Comparison of ENCODE assay signal across 8 cellular contexts in genomic region chr5:134466241-134467069, GRCh38. TPM values are rescaled to one million over a fixed set of nuclear protein-coding genes. Genes with fewer than 3 reads are reported as not detected.
DNase-seq lines count a peak whose midpoint lies in the region; ATAC-seq and TF ChIP-seq lines count a peak whose summit lies in the region.

No MANE protein-coding gene starts in this region.

- peaks cover 0 to 2% (median 0%) of the 10 kb centered on the region in 7 donors for H3K9me3 Mint-ChIP-seq in CD4-positive, CD25-positive, alpha-beta regulatory T cell
- no peaks in the 10 kb centered on the region for H3K9me3 Mint-ChIP-seq in natural killer cell treated with Interleukin-12 subunit alpha and Interleukin-12 subunit beta and Interleukin-15 and Interleukin-18, amount 100 ng/mL, for 72 hours

- H3K4me3 Mint-ChIP-seq in CD4-positive, CD25-positive, alpha-beta regulatory T cell = peak overlapping the region; percentile 77 to 90 (median 82)
- H3K4me3 Mint-ChIP-seq in natural killer cell treated with Interleukin-12 subunit alpha and Interleukin-12 subunit beta and Interleukin-15 and Interleukin-18, amount 100 ng/mL, for 72 hours = peak overlapping the region; percentile 75

- WGBS in transverse colon (ENCODE audit: low coverage in 1 of 2), 2 donors = 0 to 9% methylated on average over 3 to 25 of the region's 26 CpGs

- peak; percentile 26 to 50 for ATAC-seq in CD4-positive, CD25-positive, alpha-beta regulatory T cell (ENCODE audit: low read depth in 2 of 2)
- ATAC-seq in GM19463 (IDR thresholded peaks at IDR 0.05; ENCODE audit: unreplicated experiment) (peak; percentile 33), foreskin keratinocyte (peak; percentile 59)
- peak; percentile 57 to 62 for ATAC-seq in natural killer cell treated with Interleukin-12 subunit alpha and Interleukin-12 subunit beta and Interleukin-15 and Interleukin-18, amount 100 ng/mL, for 72 hours

- no peaks in the 10 kb centered on the region for H3K27me3 Mint-ChIP-seq in CD4-positive, CD25-positive, alpha-beta regulatory T cell
- no peaks in the 10 kb centered on the region for H3K27me3 Mint-ChIP-seq in natural killer cell treated with Interleukin-12 subunit alpha and Interleukin-12 subunit beta and Interleukin-15 and Interleukin-18, amount 100 ng/mL, for 72 hours

- TF ChIP-seq POLR2A in transverse colon (IDR thresholded peaks at IDR 0.05) = no peak

- H3K36me3 ChIP-seq in CD4-positive, CD25-positive, alpha-beta regulatory T cell (ENCODE audit: control insufficient read depth, insufficient read depth, low read length) = no peaks in the 10 kb centered on the region
- no peaks in the 10 kb centered on the region for H3K36me3 ChIP-seq in transverse colon

- DNase-seq in CD4-positive, CD25-positive, alpha-beta regulatory T cell = peak in 2 of 3 donors; percentile 29 to 55
- peak; percentile 88 for DNase-seq in KBM-7
- peak; percentile 84 for DNase-seq in RKO (ENCODE audit: low spot score)
- DNase-seq in activated naive CD4-positive, alpha-beta T cell treated with Interleukin-2 at 50 U/mL for 16 hours = peak; percentile 28
- peak; percentile 78 to 88 for DNase-seq in foreskin keratinocyte
- no peak for DNase-seq in natural killer cell treated with Interleukin-12 subunit alpha and Interleukin-12 subunit beta and Interleukin-15 and Interleukin-18, amount 100 ng/mL, for 72 hours (ENCODE audit: low spot score)
- peak; percentile 99 for DNase-seq in transverse colon

- peak; percentile 99 for TF ChIP-seq EP300 in transverse colon (IDR thresholded peaks at IDR 0.05; ENCODE audit: low read depth)

- H3K4me3 ChIP-seq in CD4-positive, CD25-positive, alpha-beta regulatory T cell (ENCODE audit: low read depth, low read length) = peak overlapping the region; percentile 48
- H3K4me3 ChIP-seq in transverse colon = peak overlapping the region; percentile 42 to 64 (median 49)

- no peaks in the 10 kb centered on the region for H3K27me3 ChIP-seq in CD4-positive, CD25-positive, alpha-beta regulatory T cell (ENCODE audit: control insufficient read depth, insufficient read depth, low read length)
- H3K27me3 ChIP-seq in foreskin keratinocyte = no peaks in the 10 kb centered on the region
- no peaks in the 10 kb centered on the region for H3K27me3 ChIP-seq in transverse colon

- H3K27ac ChIP-seq in CD4-positive, CD25-positive, alpha-beta regulatory T cell (ENCODE audit: insufficient read depth, low read length, poor library complexity, severe bottlenecking) = no peak overlapping the region
- no peak overlapping the region for H3K27ac ChIP-seq in foreskin keratinocyte
- H3K27ac ChIP-seq in transverse colon = peak overlapping the region; percentile 94 to 100 (median 100)

- H3K4me1 ChIP-seq in CD4-positive, CD25-positive, alpha-beta regulatory T cell (ENCODE audit: control insufficient read depth, insufficient read depth, low read length, poor library complexity, severe bottlenecking) = peaks cover 15% of the 10 kb centered on the region
- H3K4me1 ChIP-seq in foreskin keratinocyte = peaks cover 6% of the 10 kb centered on the region
- peaks cover 14 to 32% (median 26%) of the 10 kb centered on the region in 4 donors for H3K4me1 ChIP-seq in transverse colon

- intact Hi-C loops in transverse colon (cut with DNase I; ENCODE audit: low total_unique reads) = loop anchor here (1.0 kb wide), 1 partner anchor 61 kb away; no protein-coding TSS in a partner anchor

- H3K27ac Mint-ChIP-seq in CD4-positive, CD25-positive, alpha-beta regulatory T cell = peak overlapping the region; percentile 83 to 89 (median 89)
- H3K27ac Mint-ChIP-seq in natural killer cell treated with Interleukin-12 subunit alpha and Interleukin-12 subunit beta and Interleukin-15 and Interleukin-18, amount 100 ng/mL, for 72 hours = peak overlapping the region; percentile 77

- no peaks in the 10 kb centered on the region for H3K36me3 Mint-ChIP-seq in CD4-positive, CD25-positive, alpha-beta regulatory T cell
- H3K36me3 Mint-ChIP-seq in natural killer cell treated with Interleukin-12 subunit alpha and Interleukin-12 subunit beta and Interleukin-15 and Interleukin-18, amount 100 ng/mL, for 72 hours = no peaks in the 10 kb centered on the region

- in situ Hi-C loops in KBM-7 (cut with MboI; ENCODE audit: low pct_unique_long_range_greater_than_20kb, low sequenced_read_pairs) = no loop called here
- in situ Hi-C loops in transverse colon (cut with MboI; ENCODE audit: low pct_ligation_motif_present in 1 of 4, low pct_unique_long_range_greater_than_20kb in 1 of 4, low sequenced_read_pairs in 3 of 4) = no loop called here

- H3K9me3 ChIP-seq in CD4-positive, CD25-positive, alpha-beta regulatory T cell (ENCODE audit: control insufficient read depth in 2 of 2, low read length in 2 of 2) = no peaks in the 10 kb centered on the region
- no peaks in the 10 kb centered on the region for H3K9me3 ChIP-seq in transverse colon

- peaks cover 0 to 18% (median 4%) of the 10 kb centered on the region in 4 donors for H3K4me1 Mint-ChIP-seq in CD4-positive, CD25-positive, alpha-beta regulatory T cell
- H3K4me1 Mint-ChIP-seq in natural killer cell treated with Interleukin-12 subunit alpha and Interleukin-12 subunit beta and Interleukin-15 and Interleukin-18, amount 100 ng/mL, for 72 hours (ENCODE audit: low read depth in 2 of 2) = peaks cover 0 to 7% of the 10 kb centered on the region in 2 donors

- TF ChIP-seq CTCF in foreskin keratinocyte (conservative IDR thresholded peaks at IDR 0.05) (peak; percentile 12), transverse colon (IDR thresholded peaks at IDR 0.05) (peak in 1 of 5 experiments; percentile 5)

RNA-seq across cellular contexts. Expression of gene CDKN2AIPNL, which starts 54.8 kb away (rescaled TPM):
- total RNA-seq in CD4-positive, CD25-positive, alpha-beta regulatory T cell = 13.5 TPM
- polyA plus RNA-seq in CD4-positive, CD25-positive, alpha-beta regulatory T cell = 10 to 100 TPM; 24.6 to 32.4 (median 30.4) TPM
- total RNA-seq in foreskin keratinocyte (28.4 and 37.8 TPM in 2 replicates), transverse colon (10 to 100 TPM in 2 of 4 donors, 1 to 10 TPM in 1, not detected in 1; 3.2 to 18.7 (median 12.9) TPM)
- 33.6 and 40.7 TPM in 2 replicates for polyA plus RNA-seq in foreskin keratinocyte
- 10 to 100 TPM; 28.2 to 36.5 TPM for total RNA-seq in natural killer cell treated with Interleukin-12 subunit alpha and Interleukin-12 subunit beta and Interleukin-15 and Interleukin-18, amount 100 ng/mL, for 72 hours

RNA-seq across cellular contexts. Expression of gene JADE2, which starts 59.0 kb away (rescaled TPM):
- 162 TPM for total RNA-seq in CD4-positive, CD25-positive, alpha-beta regulatory T cell
- polyA plus RNA-seq in CD4-positive, CD25-positive, alpha-beta regulatory T cell = 10 to 100 TPM; 19.2 to 31.7 (median 22.7) TPM
- total RNA-seq in foreskin keratinocyte (31.7 and 34.0 TPM in 2 replicates), transverse colon (10 to 100 TPM; 36.6 to 50.1 (median 41.4) TPM)
- polyA plus RNA-seq in foreskin keratinocyte = 10.1 and 11.7 TPM in 2 replicates
- total RNA-seq in natural killer cell treated with Interleukin-12 subunit alpha and Interleukin-12 subunit beta and Interleukin-15 and Interleukin-18, amount 100 ng/mL, for 72 hours = 10 to 100 TPM; 45.2 to 70.8 TPM

Comparison
In these comparisons a context has a peak if more than half of its experiments do, and no peak if none do; other contexts are left out.
1. H3K27ac ChIP-seq: peak in transverse colon (4 of 4); none in CD4-positive, CD25-positive, alpha-beta regulatory T cell (single experiment) and foreskin keratinocyte (single experiment).
2. Peak in every context shown above with its lines, with median percentiles within 50 percentile points of each other: ATAC-seq.